29 cellular contexts compared by ENCODE assay signal in the genomic region with DNA sequence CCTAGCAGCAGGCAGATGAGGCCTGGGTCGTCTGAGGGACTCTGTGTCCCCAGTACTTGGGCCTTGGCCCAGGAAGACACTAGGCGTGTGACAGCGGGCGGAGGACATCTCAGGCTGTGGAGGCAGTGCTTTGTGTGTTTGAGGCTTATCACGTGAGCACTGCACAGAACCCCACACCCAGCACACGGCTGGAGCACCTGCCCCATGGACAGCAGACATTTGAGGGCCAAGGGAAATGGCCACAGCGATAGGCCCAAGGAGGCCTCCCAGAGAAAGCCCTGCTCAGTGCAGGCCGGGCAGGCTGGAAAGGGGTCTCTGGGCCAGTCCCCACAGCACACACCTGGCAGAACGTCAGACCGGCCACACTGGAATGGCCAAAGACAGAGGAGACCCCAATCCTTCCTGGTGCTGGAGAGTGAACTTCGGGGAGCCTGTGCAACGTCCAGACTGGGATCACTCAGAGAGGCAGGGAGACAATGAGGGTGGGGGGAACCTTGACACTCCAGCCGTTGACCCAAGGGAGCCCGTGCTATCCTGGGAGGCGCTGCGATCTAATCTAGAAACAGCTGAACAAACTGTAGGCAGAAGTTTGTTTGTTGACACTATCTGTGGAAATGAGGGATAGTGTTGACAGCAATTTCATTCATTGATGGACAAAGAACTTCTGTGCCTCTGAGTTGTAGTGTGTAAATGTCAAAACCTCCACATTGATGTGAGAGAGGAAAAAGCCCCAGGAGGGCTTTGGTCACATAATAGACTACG. TPM values are rescaled to one million over a fixed set of nuclear protein-coding genes. Genes with fewer than 3 reads are reported as not detected.
DNase-seq lines count a peak whose midpoint lies in the region; ATAC-seq, FAIRE-seq and TF ChIP-seq lines count a peak whose summit lies in the region.
"Had no signal": no experiment of that assay in that cellular context is flagged by ENCODE, and none has a peak within 500 bp of the region (broad histone marks: within the 10 kb centered on the region; RNA-seq: fewer than 3 reads in every experiment).

No MANE protein-coding gene starts in this region.

- no peak for TF ChIP-seq CTCF in H1 (IDR thresholded peaks at IDR 0.05; ENCODE audit: control extremely low read depth in 1 of 3, insufficient read depth in 1 of 3, low read depth in 1 of 3, low read length in 3 of 3)
- TF ChIP-seq CTCF in MM.1S (IDR thresholded peaks at IDR 0.05; ENCODE audit: low read length), result no peak

- no peak overlapping the region for H3K14ac ChIP-seq in H1 (ENCODE audit: insufficient read length)

- H3K9me3 Mint-ChIP-seq in stimulated activated naive B cell treated with anti-CD40 and anti-IgM and Interleukin-4, amounts not matched to agents 10 μg/mL and 1 μg/mL and 100 μg/mL, for 72 hours, result no peaks in the 10 kb centered on the region
- no peaks in the 10 kb centered on the region for H3K9me3 Mint-ChIP-seq in stimulated activated naive CD8-positive, alpha-beta T cell treated with anti-CD3 and anti-CD28 coated beads, Interleukin-15, amount 100 ng/mL, for 72 hours
- H3K9me3 Mint-ChIP-seq: activated T-cell treated with anti-CD3 and anti-CD28 coated beads, Interleukin-2, amount 50 U/mL, for 24 hours; CD4-positive, CD25-positive, alpha-beta regulatory T cell; neural progenitor cell; stimulated activated effector memory CD8-positive, alpha-beta T cell treated with anti-CD3 and anti-CD28 coated beads, Interleukin-12 subunit alpha, Interleukin-12 subunit beta, amount 100 ng/mL, for 72 hours; T-helper 1 cell treated with Interleukin-12 subunit alpha and Interleukin-12 subunit beta and Interleukin-4 antibody, amounts not matched to agents 30 μg/mL and 1 μg/mL, for 36 hours had no signal

- no peak for TF ChIP-seq RAD21 in H1 (IDR thresholded peaks at IDR 0.05 in 1 of 2, conservative IDR thresholded peaks at IDR 0.05 in 1 of 2; ENCODE audit: low read depth in 2 of 2, low read length in 2 of 2)

- H3K9me2 ChIP-seq in MM.1S (replicated peaks; ENCODE audit: insufficient read depth, low read length), result no peaks in the 10 kb centered on the region

- H3K4me3 Mint-ChIP-seq in stimulated activated naive B cell treated with anti-CD40 and anti-IgM and Interleukin-4, amounts not matched to agents 10 μg/mL and 1 μg/mL and 100 μg/mL, for 72 hours, result no peak overlapping the region
- no peak overlapping the region for H3K4me3 Mint-ChIP-seq in stimulated activated naive CD8-positive, alpha-beta T cell treated with anti-CD3 and anti-CD28 coated beads, Interleukin-15, amount 100 ng/mL, for 72 hours
- H3K4me3 Mint-ChIP-seq: activated T-cell treated with anti-CD3 and anti-CD28 coated beads, Interleukin-2, amount 50 U/mL, for 24 hours; CD4-positive, CD25-positive, alpha-beta regulatory T cell; neural progenitor cell; stimulated activated effector memory CD8-positive, alpha-beta T cell treated with anti-CD3 and anti-CD28 coated beads, Interleukin-12 subunit alpha, Interleukin-12 subunit beta, amount 100 ng/mL, for 72 hours; T-helper 1 cell treated with Interleukin-12 subunit alpha and Interleukin-12 subunit beta and Interleukin-4 antibody, amounts not matched to agents 30 μg/mL and 1 μg/mL, for 36 hours had no signal

- peak; percentile 49 for DNase-seq in NCI-H146 (lab: John Stamatoyannopoulos, UW)
- no peak for DNase-seq in NCI-H146 treated with DMSO at 0.1 percent for 48 hours (lab: John Stamatoyannopoulos, UW; ENCODE audit: unreplicated experiment)
- DNase-seq in NCI-H748 (lab: John Stamatoyannopoulos, UW; ENCODE audit: unreplicated experiment), result peak; percentile 93
- DNase-seq in H1 (ENCODE audit: low read depth in 1 of 2, low spot score in 2 of 2), result no peak
- DNase-seq in stimulated activated naive B cell treated with anti-CD40 and anti-IgM and Interleukin-4, amounts not matched to agents 10 μg/mL and 1 μg/mL and 100 μg/mL, for 72 hours, result no peak
- no peak for DNase-seq in stimulated activated naive CD8-positive, alpha-beta T cell treated with anti-CD3 and anti-CD28 coated beads, Interleukin-15, amount 100 ng/mL, for 72 hours
- no peak for DNase-seq in MM.1S
- DNase-seq: 8988T; activated CD4-positive, alpha-beta T cell treated with anti-CD3 and anti-CD28 coated beads for 1 hour; activated gamma-delta T cell treated with Interleukin-2 at 50 U/mL for 16 hours; activated T-cell treated with anti-CD3 and anti-CD28 coated beads, Interleukin-2, amount 50 U/mL, for 24 hours; body of pancreas; CD4-positive, CD25-positive, alpha-beta regulatory T cell; dermis blood vessel endothelial cell; NCI-H1105 treated with DMSO at 0.1 percent for 48 hours; NCI-H510A; posterior cingulate gyrus; right lobe of liver; stimulated activated CD4-positive, alpha-beta T cell treated with anti-CD3 and anti-CD28 coated beads, Interleukin-12 subunit alpha, Interleukin-12 subunit beta, amount 100 ng/mL, for 4 hours; stimulated activated CD4-positive, alpha-beta T cell treated with anti-CD3 and anti-CD28 coated beads, Interleukin-4, amount 100 ng/mL, for 1 hour had no signal

- FAIRE-seq in H1 (lab: Jason Lieb, UNC), result no peak
- FAIRE-seq: GM12892, RCC 7860 had no signal

- H2BK120ac ChIP-seq in H1 (replicated peaks; ENCODE audit: low read depth, low read length), result no peak overlapping the region

- H3K79me1 ChIP-seq in H1 (ENCODE audit: low read depth, low read length), result no peaks in the 10 kb centered on the region

- H3K4me1 Mint-ChIP-seq in stimulated activated naive B cell treated with anti-CD40 and anti-IgM and Interleukin-4, amounts not matched to agents 10 μg/mL and 1 μg/mL and 100 μg/mL, for 72 hours, result peaks cover 7 to 8% of the 10 kb centered on the region in 2 donors
- peaks cover 20% of the 10 kb centered on the region for H3K4me1 Mint-ChIP-seq in stimulated activated naive CD8-positive, alpha-beta T cell treated with anti-CD3 and anti-CD28 coated beads, Interleukin-15, amount 100 ng/mL, for 72 hours

- H3K4me1 ChIP-seq in H1 (replicated peaks in 1 of 4; ENCODE audit: control insufficient read depth in 3 of 4, insufficient read depth in 4 of 4, low read length in 3 of 4) (peaks cover 0 to 3% (median 0%) of the 10 kb centered on the region in 4 experiments; a peak in 1 of 7 replicates), MM.1S (ENCODE audit: low read length) (no peaks in the 10 kb centered on the region)
- H3K4me1 ChIP-seq: neural progenitor cell, right lobe of liver had no signal

- H4K91ac ChIP-seq in H1 (replicated peaks; ENCODE audit: insufficient read length, low read length), result no peak overlapping the region

- H4K5ac ChIP-seq in H1 (ENCODE audit: insufficient read length, low read depth, low read length), result no peak overlapping the region

- H2AFZ ChIP-seq in H1 (ENCODE audit: low read length) (no peak overlapping the region), MM.1S (ENCODE audit: low read length) (no peak overlapping the region)
- H2AFZ ChIP-seq: hepatocyte, neural progenitor cell had no signal

- H3K9me3 ChIP-seq in H1 (ENCODE audit: insufficient read depth in 2 of 2, low read depth in 1 of 2, low read length in 1 of 2), result no peaks in the 10 kb centered on the region
- H3K9me3 ChIP-seq in MM.1S (replicated peaks; ENCODE audit: insufficient read depth, low read length), result no peaks in the 10 kb centered on the region
- H3K9me3 ChIP-seq: body of pancreas, right lobe of liver, suprapubic skin had no signal

- no peaks in the 10 kb centered on the region for H3F3A ChIP-seq in MM.1S (ENCODE audit: insufficient read depth, low read length)

- H3K36me3 ChIP-seq in H1 (ENCODE audit: control insufficient read depth in 2 of 4, insufficient read depth in 4 of 4, low read length in 3 of 4) (no peaks in the 10 kb centered on the region), MM.1S (replicated peaks; ENCODE audit: insufficient read depth, low read length) (no peaks in the 10 kb centered on the region)
- H3K36me3 ChIP-seq: gastroesophageal sphincter, neural progenitor cell, right lobe of liver, suprapubic skin had no signal

- H2AK5ac ChIP-seq in H1 (ENCODE audit: low read depth, low read length), result no peak overlapping the region

- POLR2A ChIA-PET in H1 (lab: Charles Lee; ENCODE audit: partially characterized antibody), result no interaction called here

- no peak overlapping the region for H3K18ac ChIP-seq in H1 (ENCODE audit: extremely low read depth, low read length)

- 0 out of 2 replicates have a peak overlapping the region, but pooled peaks have one; percentile 61 for H2BK15ac ChIP-seq in H1 (ENCODE audit: low read length)

- H3K4me3 ChIP-seq in H1 (ENCODE audit: extremely low read depth in 1 of 4, insufficient read depth in 2 of 4, low read depth in 3 of 4, low read length in 4 of 4) (no peak overlapping the region), MM.1S (ENCODE audit: low read length) (no peak overlapping the region)
- H3K4me3 ChIP-seq: body of pancreas, gastroesophageal sphincter, hepatocyte, neural progenitor cell, right lobe of liver, suprapubic skin had no signal

- H4K20me1 ChIP-seq in H1 (replicated peaks in 1 of 2; ENCODE audit: control insufficient read depth in 1 of 2, insufficient read depth in 2 of 2, low read length in 2 of 2) (peaks cover 0 to 2% of the 10 kb centered on the region in 2 experiments), MM.1S (ENCODE audit: insufficient read depth, low read length) (no peaks in the 10 kb centered on the region)

- H2BK5ac ChIP-seq in H1 (ENCODE audit: low read depth, low read length), result no peak overlapping the region

- H3K79me2 ChIP-seq in H1 (ENCODE audit: control insufficient read depth in 1 of 2, insufficient read depth in 2 of 2, low read length in 2 of 2), result no peaks in the 10 kb centered on the region
- no peaks in the 10 kb centered on the region for H3K79me2 ChIP-seq in MM.1S (ENCODE audit: low read length)
- H3K79me2 ChIP-seq: hepatocyte had no signal

- no peak for ATAC-seq in stimulated activated naive B cell treated with anti-CD40 and anti-IgM and Interleukin-4, amounts not matched to agents 10 μg/mL and 1 μg/mL and 100 μg/mL, for 72 hours (replicated peaks)
- ATAC-seq in stimulated activated naive CD8-positive, alpha-beta T cell treated with anti-CD3 and anti-CD28 coated beads, Interleukin-15, amount 100 ng/mL, for 72 hours, result no peak
- ATAC-seq in HG03108 (IDR thresholded peaks at IDR 0.05; ENCODE audit: unreplicated experiment), result no peak
- ATAC-seq: body of pancreas; gastroesophageal sphincter; stimulated activated effector memory CD8-positive, alpha-beta T cell treated with anti-CD3 and anti-CD28 coated beads, Interleukin-12 subunit alpha, Interleukin-12 subunit beta, amount 100 ng/mL, for 72 hours had no signal

- H3K27ac Mint-ChIP-seq in stimulated activated naive B cell treated with anti-CD40 and anti-IgM and Interleukin-4, amounts not matched to agents 10 μg/mL and 1 μg/mL and 100 μg/mL, for 72 hours, result peak overlapping the region; percentile 1
- H3K27ac Mint-ChIP-seq in stimulated activated naive CD8-positive, alpha-beta T cell treated with anti-CD3 and anti-CD28 coated beads, Interleukin-15, amount 100 ng/mL, for 72 hours, result peak overlapping the region in 1 of 2 donors; percentile 7
- H3K27ac Mint-ChIP-seq: activated T-cell treated with anti-CD3 and anti-CD28 coated beads, Interleukin-2, amount 50 U/mL, for 24 hours; neural progenitor cell; stimulated activated effector memory CD8-positive, alpha-beta T cell treated with anti-CD3 and anti-CD28 coated beads, Interleukin-12 subunit alpha, Interleukin-12 subunit beta, amount 100 ng/mL, for 72 hours; T-helper 1 cell treated with Interleukin-12 subunit alpha and Interleukin-12 subunit beta and Interleukin-4 antibody, amounts not matched to agents 30 μg/mL and 1 μg/mL, for 36 hours had no signal

- no peak overlapping the region for H3K4me2 ChIP-seq in H1 (ENCODE audit: insufficient read depth in 1 of 2, low read depth in 2 of 2, low read length in 2 of 2)
- no peak overlapping the region for H3K4me2 ChIP-seq in MM.1S (ENCODE audit: low read depth, low read length)
- H3K4me2 ChIP-seq: hepatocyte, neural progenitor cell had no signal

- H3K27me3 Mint-ChIP-seq in stimulated activated naive B cell treated with anti-CD40 and anti-IgM and Interleukin-4, amounts not matched to agents 10 μg/mL and 1 μg/mL and 100 μg/mL, for 72 hours, result peaks cover 30 to 33% of the 10 kb centered on the region in 2 donors
- peaks cover 10% of the 10 kb centered on the region for H3K27me3 Mint-ChIP-seq in stimulated activated naive CD8-positive, alpha-beta T cell treated with anti-CD3 and anti-CD28 coated beads, Interleukin-15, amount 100 ng/mL, for 72 hours

- H3K9ac ChIP-seq in H1 (replicated peaks in 1 of 4; ENCODE audit: extremely low read depth in 1 of 4, low read depth in 3 of 4, low read length in 3 of 4) (no peak overlapping the region), MM.1S (ENCODE audit: low read length) (no peak overlapping the region)
- H3K9ac ChIP-seq: neural progenitor cell had no signal

- no peak overlapping the region for H3K23ac ChIP-seq in H1 (ENCODE audit: insufficient read length)

- no peak overlapping the region for H3K4ac ChIP-seq in H1 (replicated peaks; ENCODE audit: insufficient read length, low read depth, low read length)

- CTCF ChIA-PET in H1 (lab: Charles Lee; ENCODE audit: partially characterized antibody), result interaction anchor here (0.6 to 2.8 kb wide), 4 partner anchors 12 to 457 kb away, joined by 3 to 8 read pairs (median 4); no protein-coding TSS in a partner anchor

- H3K27me3 ChIP-seq in H1 (replicated peaks in 1 of 4; ENCODE audit: control insufficient read depth in 3 of 4, extremely low read depth in 1 of 4, insufficient read depth in 3 of 4, low read length in 3 of 4), result peaks cover 4 to 10% (median 10%) of the 10 kb centered on the region in 4 experiments; a peak in 6 of 7 replicates
- H3K27me3 ChIP-seq in MM.1S (replicated peaks; ENCODE audit: insufficient read depth, low read length), result peaks cover 14% of the 10 kb centered on the region; the same call in 1 of the 2 replicates

- no peak overlapping the region for H3K27ac ChIP-seq in H1 (ENCODE audit: low read depth, low read length)
- H3K27ac ChIP-seq in MM.1S (ENCODE audit: low read length), result no peak overlapping the region
- H3K27ac ChIP-seq: body of pancreas, gastroesophageal sphincter, hepatocyte, neural progenitor cell, right lobe of liver, suprapubic skin had no signal

- no peak overlapping the region; the same call in 1 of the 2 replicates for H4K8ac ChIP-seq in H1 (ENCODE audit: extremely low read depth, insufficient read depth, low read length)

- H3K23me2 ChIP-seq in H1 (ENCODE audit: low read depth, low read length), result peaks cover 11% of the 10 kb centered on the region; the same call in 1 of the 2 replicates

- H3K56ac ChIP-seq in H1 (replicated peaks; ENCODE audit: insufficient read length, low read depth, low read length), result no peak overlapping the region

- no peak overlapping the region for H2BK20ac ChIP-seq in H1 (ENCODE audit: low read length)

- TF ChIP-seq POLR2A in H1 (IDR thresholded peaks at IDR 0.05; ENCODE audit: control extremely low read depth in 1 of 2, low read depth in 2 of 2, low read length in 2 of 2), result no peak

- 91% methylated on average over 16 of the region's 17 CpGs; no CpG with 5 or more reads in 1 of the 2 experiments for WGBS in H1 (ENCODE audit: extremely low coverage in 1 of 2, insufficient coverage in 1 of 2, insufficient read length in 1 of 2, insufficient replicate concordance in 2 of 2, low coverage in 1 of 2, low lambda C conversion rate in 2 of 2, missing lambda C conversion rate in 1 of 2), 2 experiments

- H2BK12ac ChIP-seq in H1 (ENCODE audit: low read depth, low read length), result no peak overlapping the region

- no peak for TF ChIP-seq EP300 in H1 (IDR thresholded peaks at IDR 0.05; ENCODE audit: borderline replicate concordance in 1 of 2, low read depth in 2 of 2, low read length in 2 of 2)

- H3K36me3 Mint-ChIP-seq in stimulated activated naive B cell treated with anti-CD40 and anti-IgM and Interleukin-4, amounts not matched to agents 10 μg/mL and 1 μg/mL and 100 μg/mL, for 72 hours, result no peaks in the 10 kb centered on the region
- H3K36me3 Mint-ChIP-seq: CD4-positive, CD25-positive, alpha-beta regulatory T cell; neural progenitor cell; stimulated activated effector memory CD8-positive, alpha-beta T cell treated with anti-CD3 and anti-CD28 coated beads, Interleukin-12 subunit alpha, Interleukin-12 subunit beta, amount 100 ng/mL, for 72 hours had no signal

RNA-seq across cellular contexts. Expression of gene FLT4, which starts 19.6 kb away (rescaled TPM):
- total RNA-seq in H1 (2021; fragmentation: NEBNext Ultra II Directional; extraction: Animal tissue kit (Norgen Biotek cat#: 25700)), result 7.7 TPM in 2 replicates
- 6.5 and 8.5 TPM in 2 replicates for polyA plus RNA-seq in H1 (2011; rRNA removed)
- 8.5 TPM for polyA plus RNA-seq in H1 (2011; cell fraction: cytosol; rRNA removed)
- polyA plus RNA-seq in H1 (2011; cell fraction: nucleus; rRNA removed), result 32.2 TPM
- polyA plus RNA-seq in H1 (2012, experiment 1 of 2), result 6.1 to 9.2 TPM (median 6.8 TPM) in 4 replicates
- 6.1 TPM for polyA plus RNA-seq in H1 (2012, experiment 2 of 2)
- polyA plus RNA-seq in H1 (2013, experiment 1 of 2), result 7.0 TPM
- 7.1 TPM for polyA plus RNA-seq in H1 (2013, experiment 2 of 2)
- polyA minus RNA-seq in H1 (2011; rRNA and poly(A)+ RNA removed), result 7.1 and 11.7 TPM in 2 replicates
- 8.1 TPM for polyA minus RNA-seq in H1 (2011; cell fraction: cytosol; rRNA and poly(A)+ RNA removed)
- 14.3 TPM for polyA minus RNA-seq in H1 (2011; cell fraction: nucleus; rRNA and poly(A)+ RNA removed)

Comparison
In these comparisons a context has a peak if more than half of its experiments do, and no peak if none do; other contexts are left out.
1. DNase-seq: peak in NCI-H146 (single experiment) and NCI-H748 (single experiment); none in NCI-H146 treated with DMSO at 0.1 percent for 48 hours (single experiment), H1 (0 of 2), stimulated activated naive B cell treated with anti-CD40 and anti-IgM and Interleukin-4, amounts not matched to agents 10 μg/mL and 1 μg/mL and 100 μg/mL, for 72 hours (single experiment), stimulated activated naive CD8-positive, alpha-beta T cell treated with anti-CD3 and anti-CD28 coated beads, Interleukin-15, amount 100 ng/mL, for 72 hours (0 of 2) and MM.1S (single experiment).